8 cellular contexts compared by ENCODE assay signal in the genomic region with DNA sequence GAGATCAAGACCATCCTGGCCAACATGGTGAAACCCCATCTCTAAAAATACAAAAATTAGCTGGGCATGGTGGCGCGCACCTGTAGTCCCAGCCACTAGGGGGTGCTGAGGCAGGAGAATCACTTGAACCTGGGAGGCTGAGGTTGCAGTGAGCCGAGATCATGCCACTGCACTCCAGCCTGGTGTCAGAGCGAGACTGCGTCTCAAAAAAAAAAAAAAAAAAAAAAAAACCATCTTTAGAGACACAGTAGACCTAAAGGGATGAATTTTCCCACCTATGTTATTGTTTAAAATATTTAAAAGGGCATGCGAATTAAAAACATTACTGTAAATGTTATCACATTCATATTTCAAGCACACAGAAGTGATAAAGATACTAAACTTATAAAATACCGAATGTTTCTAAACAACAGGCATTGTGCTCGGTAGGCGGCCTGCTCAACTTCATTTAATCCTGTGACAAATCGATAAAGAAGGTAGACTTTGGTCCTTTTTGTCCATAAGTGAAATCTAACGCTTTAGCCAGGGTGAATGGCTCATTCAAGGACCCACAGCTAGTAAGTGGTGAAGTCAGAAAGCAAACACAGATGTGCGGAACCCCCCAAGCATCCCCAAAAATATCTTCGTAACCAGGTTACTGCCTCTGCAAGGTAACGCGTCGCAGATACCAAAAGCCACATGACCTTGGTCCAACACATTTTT. TPM values are rescaled to one million over a fixed set of nuclear protein-coding genes. Genes with fewer than 3 reads are reported as not detected.
DNase-seq lines count a peak whose midpoint lies in the region; ATAC-seq and TF ChIP-seq lines count a peak whose summit lies in the region.

No MANE protein-coding gene starts in this region.

- ATAC-seq in HG02938 (IDR thresholded peaks at IDR 0.05; ENCODE audit: unreplicated experiment) (no peak), GM18517 (IDR thresholded peaks at IDR 0.05; ENCODE audit: unreplicated experiment) (no peak)

- no peak overlapping the region for H2AFZ ChIP-seq in KMS-11 (ENCODE audit: low read depth)
- H2AFZ ChIP-seq in fibroblast of lung (ENCODE audit: low read length) = no peak overlapping the region

- H3K27me3 ChIP-seq in KMS-11 (ENCODE audit: insufficient read depth, low read depth) (no peaks in the 10 kb centered on the region), fibroblast of lung (ENCODE audit: control insufficient read depth, insufficient read depth, low read length) (no peaks in the 10 kb centered on the region)

- H3K79me2 ChIP-seq in KMS-11 (ENCODE audit: insufficient read depth, low read depth) (peaks cover 25% of the 10 kb centered on the region; the same call in 1 of the 2 replicates), fibroblast of lung (ENCODE audit: control insufficient read depth, insufficient read depth, low read length) (peaks cover 2% of the 10 kb centered on the region)

- H4K20me1 ChIP-seq in KMS-11 (ENCODE audit: insufficient read depth) = no peaks in the 10 kb centered on the region
- no peaks in the 10 kb centered on the region for H4K20me1 ChIP-seq in fibroblast of lung (ENCODE audit: control insufficient read depth, extremely low read depth, insufficient read depth, low read length)

- DNase-seq in CD1c-positive myeloid dendritic cell (ENCODE audit: extremely low spot score) = peak; percentile 38
- peak; percentile 26 for DNase-seq in activated CD8-positive, alpha-beta memory T cell treated with anti-CD3 and anti-CD28 coated beads, Interleukin-2, amount 50 U/mL, for 1 hour (ENCODE audit: extremely low read depth)
- DNase-seq in fibroblast of lung (ENCODE audit: low read depth in 2 of 2) = peak in 1 of 2 donors; percentile 21
- peak; percentile 28 to 47 for DNase-seq in stimulated activated CD4-positive, alpha-beta T cell treated with anti-CD3 and anti-CD28 coated beads, Interleukin-12 subunit alpha, Interleukin-12 subunit beta, amount 100 ng/mL, for 24 hours (ENCODE audit: low read depth in 2 of 2)
- DNase-seq in HPDE6-E6E7 (ENCODE audit: extremely low spot score) = no peak

- H3K4me2 ChIP-seq in KMS-11 (no peak overlapping the region), fibroblast of lung (ENCODE audit: extremely low read depth, insufficient read depth, low read length) (no peak overlapping the region)

- H3K4me1 ChIP-seq in KMS-11 (ENCODE audit: low read depth, poor library complexity, severe bottlenecking) = no peaks in the 10 kb centered on the region
- no peaks in the 10 kb centered on the region for H3K4me1 ChIP-seq in fibroblast of lung (ENCODE audit: control insufficient read depth, extremely low read depth, insufficient read depth, low read length)

- H3K9ac ChIP-seq in KMS-11 = no peak overlapping the region
- no peak overlapping the region for H3K9ac ChIP-seq in fibroblast of lung (ENCODE audit: insufficient read depth, low read length)

- H3K27ac ChIP-seq in KMS-11 (no peak overlapping the region), fibroblast of lung (ENCODE audit: insufficient read depth, low read length) (no peak overlapping the region)

- H3K9me3 ChIP-seq in fibroblast of lung (ENCODE audit: control insufficient read depth, insufficient read depth, low read depth, low read length) = no peaks in the 10 kb centered on the region

- H3K4me3 ChIP-seq in KMS-11 (IDR thresholded peaks at IDR 0.05; ENCODE audit: insufficient read depth, low read depth, low read length) = no peak overlapping the region
- no peak overlapping the region for H3K4me3 ChIP-seq in fibroblast of lung (replicated peaks in 1 of 4; ENCODE audit: control extremely low read depth in 1 of 4, insufficient read depth in 1 of 4, low read depth in 3 of 4, low read length in 4 of 4)

- TF ChIP-seq CTCF in KMS-11 (conservative IDR thresholded peaks at IDR 0.05; ENCODE audit: low read depth, low read length) (peak; percentile 57), fibroblast of lung (conservative IDR thresholded peaks at IDR 0.05 in 1 of 2, IDR thresholded peaks at IDR 0.05 in 1 of 2; ENCODE audit: low read depth in 1 of 2, low read length in 2 of 2) (peak; percentile 53 to 56)

- H3K36me3 ChIP-seq in KMS-11 (ENCODE audit: insufficient read depth) = 0 out of 2 replicates have a peak, but pooled peaks cover 2% of the 10 kb centered on the region
- peaks cover 13% of the 10 kb centered on the region for H3K36me3 ChIP-seq in fibroblast of lung (ENCODE audit: control insufficient read depth, insufficient read depth, low read length)

RNA-seq across cellular contexts. Expression of a gene that starts 16.1 kb away (rescaled TPM):
- total RNA-seq in fibroblast of lung = 5.9 and 7.4 TPM in 2 replicates
- polyA plus RNA-seq in fibroblast of lung = 11.4 and 27.7 TPM in 2 replicates
- polyA plus RNA-seq in fibroblast of lung (2012) = 9.3 and 20.3 TPM in 2 replicates
- polyA minus RNA-seq in fibroblast of lung (ENCODE audit: low replicate concordance) = 14.2 and 26.4 TPM in 2 replicates

RNA-seq across cellular contexts. Expression of a gene that starts 16.8 kb away (rescaled TPM):
- total RNA-seq in fibroblast of lung = 36.7 and 44.3 TPM in 2 replicates
- 39.0 and 41.6 TPM in 2 replicates for polyA plus RNA-seq in fibroblast of lung
- polyA plus RNA-seq in fibroblast of lung (2012) = 38.4 and 43.5 TPM in 2 replicates
- 117 TPM in 2 replicates for polyA minus RNA-seq in fibroblast of lung (ENCODE audit: low replicate concordance)

RNA-seq across cellular contexts. Expression of a gene that starts 45.5 kb away (rescaled TPM):
- 78.1 and 88.7 TPM in 2 replicates for total RNA-seq in fibroblast of lung
- 54.9 and 58.7 TPM in 2 replicates for polyA plus RNA-seq in fibroblast of lung
- 40.6 and 45.8 TPM in 2 replicates for polyA plus RNA-seq in fibroblast of lung (2012)
- 9.9 and 13.3 TPM in 2 replicates for polyA minus RNA-seq in fibroblast of lung (ENCODE audit: low replicate concordance)

RNA-seq across cellular contexts. Expression of a gene that starts 45.7 kb away (rescaled TPM):
- total RNA-seq in fibroblast of lung = 15.9 and 16.8 TPM in 2 replicates
- 19.6 and 22.1 TPM in 2 replicates for polyA plus RNA-seq in fibroblast of lung
- 13.5 and 16.3 TPM in 2 replicates for polyA plus RNA-seq in fibroblast of lung (2012)
- 16.9 and 17.1 TPM in 2 replicates for polyA minus RNA-seq in fibroblast of lung (ENCODE audit: low replicate concordance)
